ENCODE assay signal across 16 cellular contexts in genomic region chr14:57071639-57072038, GRCh38.
DNase-seq lines count a peak whose midpoint lies in the region; ATAC-seq, FAIRE-seq and TF ChIP-seq lines count a peak whose summit lies in the region.
"Had no signal": no experiment of that assay in that cellular context is flagged by ENCODE, and none has a peak within 500 bp of the region (broad histone marks: within the 10 kb centered on the region; RNA-seq: fewer than 3 reads in every experiment).

No MANE protein-coding gene starts in this region.

- H3K4me3 ChIP-seq in endodermal cell (ENCODE audit: low read length), result no peak overlapping the region

- H3K27ac ChIP-seq in endodermal cell (ENCODE audit: low read depth, low read length), result no peak overlapping the region

- 90 to 100% methylated on average over 1 of the region's 1 CpG for WGBS in endodermal cell (ENCODE audit: insufficient coverage in 1 of 2, insufficient read length in 1 of 2), 2 experiments

- H3K4me1 Mint-ChIP-seq in endodermal cell, result peaks cover 59% of the 10 kb centered on the region
- no peaks in the 10 kb centered on the region for H3K4me1 Mint-ChIP-seq in stimulated activated naive B cell treated with anti-CD40 and anti-IgM and Interleukin-4, amounts not matched to agents 10 μg/mL and 1 μg/mL and 100 μg/mL, for 72 hours
- H3K4me1 Mint-ChIP-seq: CD4-positive, CD25-positive, alpha-beta regulatory T cell; CD8-positive, alpha-beta memory T cell had no signal

- FAIRE-seq in D721Med (lab: Jason Lieb, UNC), result peak; percentile 44

- DNase-seq in D721Med (ENCODE audit: insufficient read length, low spot score) (no peak), NCI-H82 (lab: John Stamatoyannopoulos, UW) (peak; percentile 93), endodermal cell (no peak)
- no peak for DNase-seq in stimulated activated naive B cell treated with anti-CD40 and anti-IgM and Interleukin-4, amounts not matched to agents 10 μg/mL and 1 μg/mL and 100 μg/mL, for 72 hours
- no peak for DNase-seq in activated naive CD4-positive, alpha-beta T cell (lab: John Stamatoyannopoulos, UW)
- DNase-seq: 8988T; BE2C; C1 segment of cervical spinal cord; CD4-positive, CD25-positive, alpha-beta regulatory T cell; CD8-positive, alpha-beta memory T cell; COR-L47; GF-D8; GOT3; H7 had no signal

- no peaks in the 10 kb centered on the region for H3K9me3 ChIP-seq in endodermal cell (ENCODE audit: control insufficient read depth, low read length)
- H3K9me3 ChIP-seq: BE2C had no signal

- H3K27me3 ChIP-seq in endodermal cell (ENCODE audit: control insufficient read depth, insufficient read depth, low read length, poor library complexity, severe bottlenecking), result no peaks in the 10 kb centered on the region

- H3K4me1 ChIP-seq in endodermal cell (ENCODE audit: control insufficient read depth, insufficient read depth, low read length), result peaks cover 12% of the 10 kb centered on the region
- H3K4me1 ChIP-seq: BE2C had no signal

- H3K27ac Mint-ChIP-seq in endodermal cell, result peak overlapping the region; percentile 40
- H3K27ac Mint-ChIP-seq in stimulated activated naive B cell treated with anti-CD40 and anti-IgM and Interleukin-4, amounts not matched to agents 10 μg/mL and 1 μg/mL and 100 μg/mL, for 72 hours, result no peak overlapping the region
- H3K27ac Mint-ChIP-seq: CD4-positive, CD25-positive, alpha-beta regulatory T cell had no signal

- H3K36me3 ChIP-seq in endodermal cell (ENCODE audit: control insufficient read depth, insufficient read depth, low read length), result no peaks in the 10 kb centered on the region
- H3K36me3 ChIP-seq: BE2C had no signal

- H3K9ac ChIP-seq in endodermal cell (ENCODE audit: extremely low read depth, low read length, poor library complexity, severe bottlenecking), result no peak overlapping the region

- ATAC-seq in stimulated activated naive B cell treated with anti-CD40 and anti-IgM and Interleukin-4, amounts not matched to agents 10 μg/mL and 1 μg/mL and 100 μg/mL, for 72 hours (replicated peaks), result no peak
- ATAC-seq in HG03460 (IDR thresholded peaks at IDR 0.05; ENCODE audit: unreplicated experiment) (no peak), GM18870 (IDR thresholded peaks at IDR 0.05; ENCODE audit: unreplicated experiment) (no peak)

- no peak for TF ChIP-seq CTCF in D721Med (IDR thresholded peaks at IDR 0.05; ENCODE audit: insufficient read depth, missing control alignments)
- no peak for TF ChIP-seq CTCF in endodermal cell (conservative IDR thresholded peaks at IDR 0.05)

- H3K4me3 Mint-ChIP-seq in endodermal cell, result no peak overlapping the region
- H3K4me3 Mint-ChIP-seq in stimulated activated naive B cell treated with anti-CD40 and anti-IgM and Interleukin-4, amounts not matched to agents 10 μg/mL and 1 μg/mL and 100 μg/mL, for 72 hours, result no peak overlapping the region
- H3K4me3 Mint-ChIP-seq: CD4-positive, CD25-positive, alpha-beta regulatory T cell; CD8-positive, alpha-beta memory T cell had no signal

- H3K9me3 Mint-ChIP-seq in endodermal cell, result no peaks in the 10 kb centered on the region
- no peaks in the 10 kb centered on the region for H3K9me3 Mint-ChIP-seq in stimulated activated naive B cell treated with anti-CD40 and anti-IgM and Interleukin-4, amounts not matched to agents 10 μg/mL and 1 μg/mL and 100 μg/mL, for 72 hours

- H3K36me3 Mint-ChIP-seq in endodermal cell (ENCODE audit: low read depth), result no peaks in the 10 kb centered on the region
- H3K36me3 Mint-ChIP-seq in stimulated activated naive B cell treated with anti-CD40 and anti-IgM and Interleukin-4, amounts not matched to agents 10 μg/mL and 1 μg/mL and 100 μg/mL, for 72 hours, result no peaks in the 10 kb centered on the region
- H3K36me3 Mint-ChIP-seq: CD4-positive, CD25-positive, alpha-beta regulatory T cell; CD8-positive, alpha-beta memory T cell had no signal

- H3K27me3 Mint-ChIP-seq in endodermal cell (ENCODE audit: insufficient read depth), result no peaks in the 10 kb centered on the region
- peaks cover 28% of the 10 kb centered on the region in 2 donors for H3K27me3 Mint-ChIP-seq in stimulated activated naive B cell treated with anti-CD40 and anti-IgM and Interleukin-4, amounts not matched to agents 10 μg/mL and 1 μg/mL and 100 μg/mL, for 72 hours
